19 cellular contexts compared by ENCODE assay signal in the genomic region with DNA sequence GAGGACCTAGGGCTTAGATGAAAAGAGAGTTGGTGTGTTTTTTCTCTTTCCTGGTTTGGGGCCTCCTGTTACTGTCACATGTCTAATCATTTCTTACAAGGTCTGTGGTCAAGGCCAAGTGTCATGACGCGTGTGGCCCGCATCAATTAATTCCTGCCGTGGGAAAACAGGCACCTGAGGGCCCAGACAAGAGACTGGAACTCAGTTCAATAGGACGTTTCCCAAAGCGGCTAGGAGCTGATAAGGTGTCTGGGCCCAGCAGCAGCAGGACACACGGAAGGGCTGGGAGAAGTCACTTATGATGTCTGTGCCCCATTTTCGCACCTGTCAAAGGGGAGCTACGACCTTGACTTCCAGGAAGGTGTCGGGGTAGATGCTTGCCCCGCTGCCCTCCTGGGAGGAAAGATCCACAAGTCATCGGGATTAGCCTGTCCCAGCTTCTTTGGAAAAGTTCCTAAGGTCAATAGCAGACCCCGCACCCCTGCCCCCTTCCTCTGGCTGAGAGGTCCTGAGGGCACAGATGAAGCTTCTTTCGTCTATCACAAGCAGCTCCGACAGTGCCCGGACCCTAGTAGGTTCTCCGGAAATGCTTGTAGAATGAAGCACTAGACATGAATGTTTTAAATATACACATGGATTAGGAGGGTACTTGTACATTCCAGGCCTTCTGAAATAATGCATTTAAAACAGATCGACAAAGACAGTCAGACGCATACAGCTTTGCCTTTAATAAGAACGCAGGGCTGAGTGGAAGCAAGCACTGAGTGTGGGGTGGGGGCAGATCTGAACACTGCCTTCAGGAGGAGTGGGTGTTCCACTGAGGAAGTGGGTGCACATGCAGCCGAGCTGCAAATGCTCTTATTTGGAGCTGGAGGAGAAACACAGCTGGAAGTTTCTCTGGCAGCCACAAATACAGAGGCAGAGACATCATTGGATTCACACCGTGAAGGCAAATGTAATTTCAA.
DNase-seq lines count a peak whose midpoint lies in the region; ATAC-seq and TF ChIP-seq lines count a peak whose summit lies in the region.
"Had no signal": no experiment of that assay in that cellular context is flagged by ENCODE, and none has a peak within 500 bp of the region (broad histone marks: within the 10 kb centered on the region; RNA-seq: fewer than 3 reads in every experiment).

No MANE protein-coding gene starts in this region.

- peak overlapping the region; percentile 8 for H2BK5ac ChIP-seq in IMR-90 (ENCODE audit: low read depth, low read length, poor library complexity, severe bottlenecking)
- no peak overlapping the region for H2BK5ac ChIP-seq in neuronal stem cell (ENCODE audit: low read length)

- POLR2A ChIA-PET in AG04449 (lab: Yijun Ruan, JAX): interaction anchor here (0.9 to 2.5 kb wide), 6 partner anchors 10 to 413 kb away, joined by 3 to 11 read pairs (median 4); no protein-coding TSS in a partner anchor
- POLR2A ChIA-PET in IMR-90 (lab: Charles Lee; ENCODE audit: unreplicated experiment): interaction anchor here (1.1 kb wide), 1 partner anchor 10 kb away, joined by 3 read pairs; no protein-coding TSS in a partner anchor

- H3K27ac ChIP-seq in IMR-90 (ENCODE audit: insufficient read depth, low read length): peak overlapping the region; percentile 76; the same call in 1 of the 2 replicates
- no peak overlapping the region for H3K27ac ChIP-seq in neuronal stem cell (replicated peaks; ENCODE audit: low read length)
- no peak overlapping the region for H3K27ac ChIP-seq in SJCRH30
- H3K27ac ChIP-seq: lower lobe of right lung, prostate gland, RWPE1, VCaP had no signal

- H4K8ac ChIP-seq in IMR-90 (ENCODE audit: low read depth in 2 of 2, low read length in 2 of 2) (peak overlapping the region; percentile 54 to 61), neuronal stem cell (ENCODE audit: low read depth, low read length) (no peak overlapping the region)

- no peaks in the 10 kb centered on the region for H3K79me1 ChIP-seq in IMR-90 (ENCODE audit: low read depth in 1 of 2, low read length in 2 of 2)
- peaks cover 2% of the 10 kb centered on the region for H3K79me1 ChIP-seq in neuronal stem cell (ENCODE audit: low read depth, low read length)

- H3K14ac ChIP-seq in IMR-90 (replicated peaks; ENCODE audit: low read depth, low read length) (no peak overlapping the region; the same call in 1 of the 2 replicates), neuronal stem cell (ENCODE audit: low read length) (no peak overlapping the region)

- H3K23ac ChIP-seq in IMR-90 (ENCODE audit: low read depth, low read length): no peak overlapping the region
- no peak overlapping the region for H3K23ac ChIP-seq in neuronal stem cell (ENCODE audit: low read depth, low read length, poor library complexity)

- peak overlapping the region; percentile 16; the same call in 1 of the 2 replicates for H3K56ac ChIP-seq in IMR-90 (ENCODE audit: extremely low read depth, insufficient read depth, low read length)

- WGBS in IMR-90 (ENCODE audit: extremely low coverage in 2 of 2, insufficient read length in 1 of 2), 2 experiments: 87% methylated on average over 12 of the region's 22 CpGs; no CpG with 5 or more reads in 1 of the 2 experiments
- WGBS in neuronal stem cell (ENCODE audit: extremely low coverage in 2 of 2, insufficient read length in 2 of 2, insufficient replicate concordance in 1 of 2), 2 donors: no CpG with 5 or more reads among the region's 22 CpGs

- in situ Hi-C loops in IMR-90 (cut with MboI; ENCODE audit: low sequenced_read_pairs): no loop called here

- no peak for TF ChIP-seq RAD21 in IMR-90 (IDR thresholded peaks at IDR 0.05; ENCODE audit: low read length)

- peak overlapping the region; percentile 23 for H2AFZ ChIP-seq in IMR-90 (replicated peaks; ENCODE audit: low read length, poor library complexity)
- no peak overlapping the region for H2AFZ ChIP-seq in neuronal stem cell (ENCODE audit: low read length)

- H3K9me1 ChIP-seq in IMR-90 (ENCODE audit: insufficient read depth, low read length): peaks cover 5% of the 10 kb centered on the region; the same call in 1 of the 2 replicates

- ATAC-seq in IMR-90 (ENCODE audit: low read depth) (peak; percentile 84), HG03565 (IDR thresholded peaks at IDR 0.05; ENCODE audit: unreplicated experiment) (no peak), HG02763 (IDR thresholded peaks at IDR 0.05; ENCODE audit: unreplicated experiment) (no peak)
- ATAC-seq: effector memory CD8-positive, alpha-beta T cell; lower lobe of right lung had no signal

- H4K91ac ChIP-seq in IMR-90 (ENCODE audit: insufficient read depth, low read depth, low read length) (peak overlapping the region; percentile 75), neuronal stem cell (ENCODE audit: low read depth, low read length, poor library complexity) (no peak overlapping the region)

- no peak overlapping the region for H4K5ac ChIP-seq in IMR-90 (ENCODE audit: low read depth, low read length)

- DNase-seq in AG04449 (ENCODE audit: low read depth, low spot score) (no peak), IMR-90 (peak; percentile 41), dedifferentiated amniotic fluid mesenchymal stem cell (ENCODE audit: extremely low spot score) (peak; percentile 47), neuronal stem cell (ENCODE audit: low spot score) (no peak), NAMALWA (ENCODE audit: low spot score) (no peak), SJCRH30 (no peak)
- DNase-seq: activated CD4-positive, alpha-beta T cell treated with anti-CD3 and anti-CD28 coated beads, Interleukin-2, amount 50 U/mL, for 1 hour; effector memory CD8-positive, alpha-beta T cell; GOT3; lower lobe of right lung; NCI-H187 treated with DMSO at 0.1 percent for 48 hours; NCI-H69; stimulated activated CD8-positive, alpha-beta memory T cell treated with anti-CD3 and anti-CD28 coated beads, Interleukin-4, amount 100 ng/mL, for 48 hours; trophoblast cell had no signal

- H2BK15ac ChIP-seq in IMR-90 (ENCODE audit: low read depth, low read length) (peak overlapping the region; percentile 35; the same call in 1 of the 3 replicates), neuronal stem cell (ENCODE audit: low read length) (peak overlapping the region; percentile 14)

- H3K4me2 ChIP-seq in IMR-90 (ENCODE audit: low read depth, low read length) (no peak overlapping the region; the same call in 1 of the 2 replicates), neuronal stem cell (ENCODE audit: insufficient read depth, low read length, poor library complexity, severe bottlenecking) (no peak overlapping the region)

- peak overlapping the region; percentile 12; the same call in 1 of the 2 replicates for H3K4me3 ChIP-seq in AG04449 (ENCODE audit: low read depth, low read length)
- no peak overlapping the region for H3K4me3 ChIP-seq in IMR-90 (ENCODE audit: insufficient read depth, low read depth, low read length)
- H3K4me3 ChIP-seq in neuronal stem cell (ENCODE audit: low read length in 2 of 2): no peak overlapping the region
- H3K4me3 ChIP-seq in SJCRH30: no peak overlapping the region
- H3K4me3 ChIP-seq: lower lobe of right lung, prostate gland had no signal

- TF ChIP-seq CTCF in AG04449 (IDR thresholded peaks at IDR 0.05; ENCODE audit: insufficient read depth, low read length, missing control alignments) (no peak), IMR-90 (conservative IDR thresholded peaks at IDR 0.05; ENCODE audit: low read depth, low read length) (no peak)

- peak overlapping the region; percentile 27 for H2AK5ac ChIP-seq in IMR-90 (ENCODE audit: low read depth, low read length)
- H2AK5ac ChIP-seq in neuronal stem cell (ENCODE audit: low read depth, low read length): no peak overlapping the region

- no peak overlapping the region for H3K9ac ChIP-seq in IMR-90 (ENCODE audit: low read depth, low read length)
- no peak overlapping the region for H3K9ac ChIP-seq in neuronal stem cell (ENCODE audit: low read depth, low read length, poor library complexity)

- no peak overlapping the region for H2BK12ac ChIP-seq in neuronal stem cell (ENCODE audit: low read length)

- CTCF ChIA-PET in AG04449 (lab: Yijun Ruan, JAX) (interaction anchor here (1.0 to 1.5 kb wide), 6 partner anchors 8 to 48 kb away, joined by 3 to 4 read pairs (median 3); no protein-coding TSS in a partner anchor), IMR-90 (lab: Yijun Ruan, JAX) (interaction anchor here (1.0 kb wide), 1 partner anchor 10 kb away, joined by 3 read pairs; no protein-coding TSS in a partner anchor)

- H3K27me3 ChIP-seq in IMR-90 (ENCODE audit: control insufficient read depth, insufficient read depth, low read length) (peaks cover 2% of the 10 kb centered on the region; the same call in 1 of the 2 replicates), neuronal stem cell (ENCODE audit: control insufficient read depth in 3 of 3, insufficient read depth in 3 of 3, low read depth in 1 of 3, low read length in 3 of 3) (no peaks in the 10 kb centered on the region), SJCRH30 (peaks cover 17% of the 10 kb centered on the region)

- H3K4me1 ChIP-seq in IMR-90 (ENCODE audit: control insufficient read depth, insufficient read depth, low read length): peaks cover 6% of the 10 kb centered on the region; the same call in 1 of the 2 replicates
- H3K4me1 ChIP-seq in neuronal stem cell (ENCODE audit: control insufficient read depth in 2 of 2, insufficient read depth in 1 of 2, low read depth in 1 of 2, low read length in 2 of 2): no peaks in the 10 kb centered on the region
- no peaks in the 10 kb centered on the region for H3K4me1 ChIP-seq in SJCRH30
- H3K4me1 ChIP-seq: lower lobe of right lung, prostate gland had no signal

- H3K36me3 ChIP-seq in IMR-90 (ENCODE audit: control insufficient read depth, insufficient read depth, low read length): no peaks in the 10 kb centered on the region
- H3K36me3 ChIP-seq in neuronal stem cell (replicated peaks in 1 of 2; ENCODE audit: control insufficient read depth in 2 of 2, insufficient read depth in 2 of 2, low read length in 2 of 2): no peaks in the 10 kb centered on the region
- H3K36me3 ChIP-seq in SJCRH30: no peaks in the 10 kb centered on the region
- H3K36me3 ChIP-seq: lower lobe of right lung, prostate gland had no signal

- H2AK9ac ChIP-seq in IMR-90 (replicated peaks; ENCODE audit: low read depth, low read length, poor library complexity): no peak overlapping the region

- intact Hi-C loops in IMR-90 (cut with micrococcal nuclease): no loop called here

- H3K18ac ChIP-seq in IMR-90 (ENCODE audit: low read depth, low read length) (peak overlapping the region; percentile 73; the same call in 1 of the 2 replicates), neuronal stem cell (ENCODE audit: low read length) (peak overlapping the region; percentile 32)

- H3K4ac ChIP-seq in IMR-90 (ENCODE audit: low read depth, low read length) (peak overlapping the region; percentile 56), neuronal stem cell (ENCODE audit: low read length) (no peak overlapping the region)

- H3K9me3 ChIP-seq in IMR-90 (ENCODE audit: control insufficient read depth, insufficient read depth, low read length) (no peaks in the 10 kb centered on the region), neuronal stem cell (replicated peaks in 1 of 2; ENCODE audit: control insufficient read depth in 2 of 2, insufficient read depth in 1 of 2, low read depth in 1 of 2, low read length in 2 of 2) (no peaks in the 10 kb centered on the region), SJCRH30 (replicated peaks) (no peaks in the 10 kb centered on the region)
- H3K9me3 ChIP-seq: lower lobe of right lung, prostate gland had no signal

- no peaks in the 10 kb centered on the region for H4K20me1 ChIP-seq in IMR-90 (ENCODE audit: insufficient read depth, low read length)

- BruUV-seq in IMR-90 (replicated peaks; lab: Mats Ljungman, UMichigan): no TSS peak

- dilution Hi-C loops in IMR-90 (cut with HindIII; ENCODE audit: low sequenced_read_pairs, unreplicated experiment): no loop called here

- peak overlapping the region; percentile 74 for H2BK20ac ChIP-seq in IMR-90 (ENCODE audit: low read depth, low read length)

- TF ChIP-seq POLR2A in IMR-90 (IDR thresholded peaks at IDR 0.05; ENCODE audit: low read depth, low read length): no peak

- H2BK120ac ChIP-seq in IMR-90 (ENCODE audit: low read depth, low read length): peak overlapping the region; percentile 63
- H2BK120ac ChIP-seq in neuronal stem cell (ENCODE audit: low read depth, low read length): no peak overlapping the region

Comparison
In these comparisons a context has a peak if more than half of its experiments do, and no peak if none do; other contexts are left out.
1. DNase-seq: peak in IMR-90 (single experiment) and dedifferentiated amniotic fluid mesenchymal stem cell (single experiment); none in AG04449 (single experiment), neuronal stem cell (single experiment), NAMALWA (single experiment) and SJCRH30 (0 of 2).